8 cellular contexts compared by ENCODE assay signal in genomic region chr4:4247711-4248035, GRCh38. TPM values are rescaled to one million over a fixed set of nuclear protein-coding genes. Genes with fewer than 3 reads are reported as not detected.
DNase-seq lines count a peak whose midpoint lies in the region; ATAC-seq and TF ChIP-seq lines count a peak whose summit lies in the region.

No MANE protein-coding gene starts in this region.

- H3K14ac ChIP-seq in IMR-90 (replicated peaks; ENCODE audit: low read depth, low read length): peak overlapping the region; percentile 55; the same call in 1 of the 2 replicates

- H3K23ac ChIP-seq in IMR-90 (ENCODE audit: low read depth, low read length): peak overlapping the region; percentile 73

- H2BK20ac ChIP-seq in IMR-90 (ENCODE audit: low read depth, low read length): no peak overlapping the region

- H3K79me1 ChIP-seq in IMR-90 (ENCODE audit: low read depth in 1 of 2, low read length in 2 of 2): peaks cover 18 to 22% of the 10 kb centered on the region in 2 experiments

- TSS peak; percentile 77 for BruUV-seq in IMR-90 (replicated peaks; lab: Mats Ljungman, UMichigan)

- no peaks in the 10 kb centered on the region for H3K9me3 Mint-ChIP-seq in chondrocyte (ENCODE audit: low read depth)

- dilution Hi-C loops in IMR-90 (cut with HindIII; ENCODE audit: low sequenced_read_pairs, unreplicated experiment): no loop called here

- ATAC-seq in Right ventricle myocardium superior (ENCODE audit: poor library complexity): peak; percentile 48
- ATAC-seq in Right ventricle myocardium inferior: no peak
- ATAC-seq in IMR-90 (ENCODE audit: low read depth): peak; percentile 43

- peak overlapping the region; percentile 93 to 100 for H4K8ac ChIP-seq in IMR-90 (ENCODE audit: low read depth in 2 of 2, low read length in 2 of 2)

- no peaks in the 10 kb centered on the region for H4K20me1 ChIP-seq in IMR-90 (ENCODE audit: insufficient read depth, low read length)

- peak overlapping the region; percentile 78 for H2AK9ac ChIP-seq in IMR-90 (replicated peaks; ENCODE audit: low read depth, low read length, poor library complexity)

- peaks cover 2% of the 10 kb centered on the region; the same call in 1 of the 2 replicates for H3K4me1 ChIP-seq in IMR-90 (ENCODE audit: control insufficient read depth, insufficient read depth, low read length)
- H3K4me1 ChIP-seq in muscle layer of colon (ENCODE audit: insufficient read depth, low read length): peaks cover 20% of the 10 kb centered on the region

- no peak overlapping the region; the same call in 1 of the 2 replicates for H3K18ac ChIP-seq in IMR-90 (ENCODE audit: low read depth, low read length)

- peaks cover 16% of the 10 kb centered on the region for H3K36me3 Mint-ChIP-seq in chondrocyte (ENCODE audit: low read depth)

- peaks cover 4% of the 10 kb centered on the region for H3K9me1 ChIP-seq in IMR-90 (ENCODE audit: insufficient read depth, low read length)

- H3K4me1 Mint-ChIP-seq in chondrocyte (ENCODE audit: low read depth): peaks cover 24% of the 10 kb centered on the region

- H3K4ac ChIP-seq in IMR-90 (ENCODE audit: low read depth, low read length): peak overlapping the region; percentile 62

- TF ChIP-seq CTCF in IMR-90 (conservative IDR thresholded peaks at IDR 0.05; ENCODE audit: low read depth, low read length): no peak
- TF ChIP-seq CTCF in chondrocyte (IDR thresholded peaks at IDR 0.05): no peak

- TF ChIP-seq POLR2A in IMR-90 (IDR thresholded peaks at IDR 0.05; ENCODE audit: low read depth, low read length): no peak

- peak overlapping the region; percentile 88 for H3K4me3 Mint-ChIP-seq in chondrocyte (ENCODE audit: unreplicated experiment)

- peak overlapping the region; percentile 97 for H3K4me2 ChIP-seq in IMR-90 (ENCODE audit: low read depth, low read length)

- no peaks in the 10 kb centered on the region for H3K27me3 ChIP-seq in IMR-90 (ENCODE audit: control insufficient read depth, insufficient read depth, low read length)
- H3K27me3 ChIP-seq in muscle layer of colon (ENCODE audit: control insufficient read depth in 1 of 2, insufficient read depth in 2 of 2, low read length in 2 of 2): no peaks in the 10 kb centered on the region

- intact Hi-C loops in Right ventricle myocardium superior (cut with DNase I) (no loop called here), Right ventricle myocardium inferior (cut with DNase I) (loop anchor here (1.0 kb wide), 1 partner anchor 43 kb away; the partner anchor contains the start of genes LYAR and ZBTB49), IMR-90 (cut with micrococcal nuclease) (no loop called here)

- H2AFZ ChIP-seq in IMR-90 (replicated peaks; ENCODE audit: low read length, poor library complexity): peak overlapping the region; percentile 99

- H3K9ac ChIP-seq in IMR-90 (ENCODE audit: low read depth, low read length) (peak overlapping the region; percentile 90), muscle layer of colon (ENCODE audit: low read length) (peak overlapping the region; percentile 97)

- H3K27ac ChIP-seq in IMR-90 (ENCODE audit: insufficient read depth, low read length) (peak overlapping the region; percentile 96), muscle layer of colon (ENCODE audit: low read depth, low read length) (peak overlapping the region; percentile 87)

- H4K5ac ChIP-seq in IMR-90 (ENCODE audit: low read depth, low read length): peak overlapping the region; percentile 73

- H4K91ac ChIP-seq in IMR-90 (ENCODE audit: insufficient read depth, low read depth, low read length): peak overlapping the region; percentile 20; the same call in 1 of the 2 replicates

- WGBS in IMR-90 (ENCODE audit: extremely low coverage in 2 of 2, insufficient read length in 1 of 2), 2 experiments: no CpG with 5 or more reads among the region's 12 CpGs

- TF ChIP-seq RAD21 in IMR-90 (IDR thresholded peaks at IDR 0.05; ENCODE audit: low read length): no peak

- POLR2A ChIA-PET in IMR-90 (lab: Charles Lee; ENCODE audit: unreplicated experiment): interaction anchor here (0.8 kb wide), 1 partner anchor 53 kb away, joined by 3 read pairs; no protein-coding TSS in a partner anchor

- DNase-seq in Right ventricle myocardium superior (no peak), Right ventricle myocardium inferior (ENCODE audit: missing footprints) (no peak), IMR-90 (peak; percentile 18), chondrocyte (ENCODE audit: low spot score) (no peak), NCI-H2227 (lab: John Stamatoyannopoulos, UW; ENCODE audit: unreplicated experiment) (no peak), NK-92 (lab: John Stamatoyannopoulos, UW; ENCODE audit: unreplicated experiment) (no peak), dedifferentiated amniotic fluid mesenchymal stem cell (ENCODE audit: extremely low spot score) (no peak)

- no peaks in the 10 kb centered on the region for H3K27me3 Mint-ChIP-seq in chondrocyte (ENCODE audit: low read depth)

- peak overlapping the region; percentile 90 for H3K4me3 ChIP-seq in IMR-90 (ENCODE audit: insufficient read depth, low read depth, low read length)
- peak overlapping the region; percentile 95 to 98 for H3K4me3 ChIP-seq in muscle layer of colon (ENCODE audit: low read depth in 1 of 2, low read length in 2 of 2)

- H2BK15ac ChIP-seq in IMR-90 (ENCODE audit: low read depth, low read length): no peak overlapping the region

- peak overlapping the region; percentile 99 for H3K27ac Mint-ChIP-seq in chondrocyte (ENCODE audit: unreplicated experiment)

- H3K36me3 ChIP-seq in IMR-90 (ENCODE audit: control insufficient read depth, insufficient read depth, low read length) (peaks cover 15% of the 10 kb centered on the region), muscle layer of colon (ENCODE audit: insufficient read depth, low read length) (peaks cover 23% of the 10 kb centered on the region)

- no peak overlapping the region for H2BK120ac ChIP-seq in IMR-90 (ENCODE audit: low read depth, low read length)

- in situ Hi-C loops in IMR-90 (cut with MboI; ENCODE audit: low sequenced_read_pairs): no loop called here

- peak overlapping the region; percentile 80 for H3K56ac ChIP-seq in IMR-90 (ENCODE audit: extremely low read depth, insufficient read depth, low read length)

- peak overlapping the region; percentile 92 for H2BK5ac ChIP-seq in IMR-90 (ENCODE audit: low read depth, low read length, poor library complexity, severe bottlenecking)

- H2AK5ac ChIP-seq in IMR-90 (ENCODE audit: low read depth, low read length): no peak overlapping the region

- H3K9me3 ChIP-seq in IMR-90 (ENCODE audit: control insufficient read depth, insufficient read depth, low read length) (no peaks in the 10 kb centered on the region), muscle layer of colon (ENCODE audit: low read length) (no peaks in the 10 kb centered on the region)

- CTCF ChIA-PET in IMR-90 (lab: Yijun Ruan, JAX): interaction anchor here (0.5 to 2.1 kb wide), 2 partner anchors 11 to 12 kb away, joined by 3 to 8 read pairs; no protein-coding TSS in a partner anchor

TF ChIP-seq in IMR-90, 13 proteins besides CTCF, POLR2A, EP300 and RAD21:
- TF ChIP-seq FOS (IDR thresholded peaks at IDR 0.05; ENCODE audit: low read depth, low read length): no peak
- TF ChIP-seq MAFK (IDR thresholded peaks at IDR 0.05; ENCODE audit: low read depth, low read length): no peak

RNA-seq across cellular contexts. Expression of gene TMEM128, which starts 0.3 kb away (rescaled TPM):
- total RNA-seq in Right ventricle myocardium superior (7.7 TPM), Right ventricle myocardium inferior (10.0 TPM), IMR-90 (2012; rRNA removed) (21.9 and 27.2 TPM in 2 replicates), chondrocyte (16.0 to 20.2 TPM (median 18.9 TPM) in 3 replicates)
- polyA plus RNA-seq in IMR-90 (2012; rRNA removed): 16.3 and 22.6 TPM in 2 replicates
- 8.9 and 12.6 TPM in 2 replicates for polyA plus RNA-seq in IMR-90 (2012; cell fraction: cytosol; rRNA removed)
- 3.7 and 11.2 TPM in 2 replicates for polyA plus RNA-seq in IMR-90 (2012; cell fraction: nucleus; rRNA removed; ENCODE audit: low replicate concordance)

RNA-seq across cellular contexts. Expression of gene OTOP1, which starts 20.9 kb away (rescaled TPM):
- total RNA-seq in Right ventricle myocardium superior: not detected
- total RNA-seq in Right ventricle myocardium inferior: not detected
- total RNA-seq in IMR-90 (2012; rRNA removed): not detected in 2 replicates
- not detected in 2 replicates for polyA plus RNA-seq in IMR-90 (2012; rRNA removed)
- polyA plus RNA-seq in IMR-90 (2012; cell fraction: cytosol; rRNA removed): not detected in 2 replicates
- polyA plus RNA-seq in IMR-90 (2012; cell fraction: nucleus; rRNA removed; ENCODE audit: low replicate concordance): not detected in 2 replicates
- not detected in 3 replicates for total RNA-seq in chondrocyte

RNA-seq across cellular contexts. Expression of gene LYAR, which starts 42.3 kb away (rescaled TPM):
- 8.6 TPM for total RNA-seq in Right ventricle myocardium superior
- total RNA-seq in Right ventricle myocardium inferior: 11.3 TPM
- total RNA-seq in IMR-90 (2012; rRNA removed): 5.4 and 13.9 TPM in 2 replicates
- polyA plus RNA-seq in IMR-90 (2012; rRNA removed): 7.2 and 8.2 TPM in 2 replicates
- 1.4 and 3.6 TPM in 2 replicates for polyA plus RNA-seq in IMR-90 (2012; cell fraction: cytosol; rRNA removed)
- 0.60 and 3.7 TPM in 2 replicates for polyA plus RNA-seq in IMR-90 (2012; cell fraction: nucleus; rRNA removed; ENCODE audit: low replicate concordance)
- total RNA-seq in chondrocyte: 6.3 to 9.5 TPM (median 6.6 TPM) in 3 replicates

RNA-seq across cellular contexts. Expression of gene ZBTB49, which starts 42.4 kb away (rescaled TPM):
- 4.1 TPM for total RNA-seq in Right ventricle myocardium superior
- 4.0 TPM for total RNA-seq in Right ventricle myocardium inferior
- total RNA-seq in IMR-90 (2012; rRNA removed): 4.2 and 4.8 TPM in 2 replicates
- polyA plus RNA-seq in IMR-90 (2012; rRNA removed): 3.2 TPM in 2 replicates
- 0.92 and 1.1 TPM in 2 replicates for polyA plus RNA-seq in IMR-90 (2012; cell fraction: cytosol; rRNA removed)
- 4.7 and 6.9 TPM in 2 replicates for polyA plus RNA-seq in IMR-90 (2012; cell fraction: nucleus; rRNA removed; ENCODE audit: low replicate concordance)
- total RNA-seq in chondrocyte: 4.3 to 6.4 TPM (median 5.2 TPM) in 3 replicates
